In genomic region chr10:112446055-112446854, GRCh38 we compare ENCODE assay signal across 8 cellular contexts. TPM values are rescaled to one million over a fixed set of nuclear protein-coding genes. Genes with fewer than 3 reads are reported as not detected.
DNase-seq lines count a peak whose midpoint lies in the region; ATAC-seq and TF ChIP-seq lines count a peak whose summit lies in the region.

No MANE protein-coding gene starts in this region.

- H4K20me1 ChIP-seq in fibroblast of lung (ENCODE audit: control insufficient read depth, extremely low read depth, insufficient read depth, low read length) = no peaks in the 10 kb centered on the region

- TF ChIP-seq CTCF in fibroblast of lung (conservative IDR thresholded peaks at IDR 0.05 in 1 of 2, IDR thresholded peaks at IDR 0.05 in 1 of 2; ENCODE audit: low read depth in 1 of 2, low read length in 2 of 2) (no peak), neutrophil (IDR thresholded peaks at IDR 0.05) (no peak)

- ATAC-seq in HG03575 (IDR thresholded peaks at IDR 0.05; ENCODE audit: extremely low read depth, insufficient number of reproducible peaks, low FRiP score, unreplicated experiment) = peak; percentile 21
- ATAC-seq in GM19452 (IDR thresholded peaks at IDR 0.05; ENCODE audit: unreplicated experiment) = no peak
- ATAC-seq in HG03342 (IDR thresholded peaks at IDR 0.05; ENCODE audit: unreplicated experiment) = no peak
- no peak for ATAC-seq in GM18498 (IDR thresholded peaks at IDR 0.05; ENCODE audit: unreplicated experiment)

- H3K36me3 ChIP-seq in fibroblast of lung (ENCODE audit: control insufficient read depth, insufficient read depth, low read length) (peaks cover 3% of the 10 kb centered on the region), neutrophil (peaks cover 39% of the 10 kb centered on the region)

- no peaks in the 10 kb centered on the region for H3K9me3 ChIP-seq in fibroblast of lung (ENCODE audit: control insufficient read depth, insufficient read depth, low read depth, low read length)
- H3K9me3 ChIP-seq in neutrophil = no peaks in the 10 kb centered on the region

- DNase-seq in GM03348 (ENCODE audit: low spot score) = peak; percentile 15
- peak; percentile 34 for DNase-seq in UCSD-AML1 (lab: John Stamatoyannopoulos, UW; ENCODE audit: unreplicated experiment)
- DNase-seq in fibroblast of lung (ENCODE audit: low read depth in 2 of 2) = peak; percentile 17 to 37

- H3K27me3 ChIP-seq in fibroblast of lung (ENCODE audit: control insufficient read depth, insufficient read depth, low read length) (no peaks in the 10 kb centered on the region), neutrophil (no peaks in the 10 kb centered on the region)

- peak overlapping the region; percentile 81 for H3K9ac ChIP-seq in fibroblast of lung (ENCODE audit: insufficient read depth, low read length)

- H3K79me2 ChIP-seq in fibroblast of lung (ENCODE audit: control insufficient read depth, insufficient read depth, low read length) = peaks cover 40% of the 10 kb centered on the region

- peak overlapping the region; percentile 96 for H3K4me2 ChIP-seq in fibroblast of lung (ENCODE audit: extremely low read depth, insufficient read depth, low read length)

- H2AFZ ChIP-seq in fibroblast of lung (ENCODE audit: low read length) = peak overlapping the region; percentile 95

- H3K4me3 ChIP-seq in fibroblast of lung (replicated peaks in 1 of 4; ENCODE audit: control extremely low read depth in 1 of 4, insufficient read depth in 1 of 4, low read depth in 3 of 4, low read length in 4 of 4) (peak overlapping the region; percentile 83 to 99 (median 97)), neutrophil (ENCODE audit: low read depth in 1 of 2, low read length in 1 of 2) (peak overlapping the region; percentile 90 to 95)

- H3K27ac ChIP-seq in fibroblast of lung (ENCODE audit: insufficient read depth, low read length) = peak overlapping the region; percentile 96
- H3K27ac ChIP-seq in neutrophil = peak overlapping the region; percentile 81

- H3K4me1 ChIP-seq in fibroblast of lung (ENCODE audit: control insufficient read depth, extremely low read depth, insufficient read depth, low read length) = peaks cover 3% of the 10 kb centered on the region
- peaks cover 25 to 27% of the 10 kb centered on the region in 2 experiments for H3K4me1 ChIP-seq in neutrophil (ENCODE audit: control insufficient read depth in 1 of 2, insufficient read depth in 1 of 2, low read depth in 1 of 2, low read length in 1 of 2)

RNA-seq across cellular contexts. Expression of gene ZDHHC6, which starts 0.5 kb away (rescaled TPM):
- total RNA-seq in fibroblast of lung = 28.0 and 29.9 TPM in 2 replicates
- 34.8 and 37.8 TPM in 2 replicates for polyA plus RNA-seq in fibroblast of lung
- polyA plus RNA-seq in fibroblast of lung (2012) = 24.5 and 25.4 TPM in 2 replicates
- 4.4 and 5.9 TPM in 2 replicates for polyA minus RNA-seq in fibroblast of lung (ENCODE audit: low replicate concordance)

RNA-seq across cellular contexts. Expression of gene VTI1A, which starts 0.8 kb away (rescaled TPM):
- 21.6 and 30.9 TPM in 2 replicates for total RNA-seq in fibroblast of lung
- polyA plus RNA-seq in fibroblast of lung = 18.1 and 19.1 TPM in 2 replicates
- polyA plus RNA-seq in fibroblast of lung (2012) = 13.4 and 13.6 TPM in 2 replicates
- 6.9 and 10.6 TPM in 2 replicates for polyA minus RNA-seq in fibroblast of lung (ENCODE audit: low replicate concordance)
